ENCODE assay signal across 8 cellular contexts in genomic region chr2:28398101-28398834, GRCh38. TPM values are rescaled to one million over a fixed set of nuclear protein-coding genes. Genes with fewer than 3 reads are reported as not detected.
A peak's percentile ranks its signal among the peaks of the same experiment; 100 is the strongest.
DNase-seq lines count a peak whose midpoint lies in the region; ATAC-seq and TF ChIP-seq lines count a peak whose summit lies in the region.

No MANE protein-coding gene starts in this region.

- DNase-seq in M059J (ENCODE audit: low read depth) (peak; percentile 87), amniotic epithelial cell (ENCODE audit: low read depth) (peak; percentile 77), left ventricle myocardium superior (peak; percentile 62), stomach (peak; percentile 62)

- peak overlapping the region; percentile 72 to 97 (median 85) for H3K4me3 ChIP-seq in stomach

- H3K9me3 ChIP-seq in stomach = no peaks in the 10 kb centered on the region

- no peak for TF ChIP-seq POLR2A in stomach (IDR thresholded peaks at IDR 0.05)

- H3K27me3 ChIP-seq in stomach = no peaks in the 10 kb centered on the region

- no peak for ATAC-seq in left ventricle myocardium superior
- no peak for ATAC-seq in GM19035 (IDR thresholded peaks at IDR 0.05; ENCODE audit: unreplicated experiment)
- no peak for ATAC-seq in GM18498 (IDR thresholded peaks at IDR 0.05; ENCODE audit: unreplicated experiment)
- no peak for ATAC-seq in HG03520 (IDR thresholded peaks at IDR 0.05; ENCODE audit: unreplicated experiment)
- no peak for ATAC-seq in HG03571 (IDR thresholded peaks at IDR 0.05; ENCODE audit: unreplicated experiment)

- peaks cover 3 to 56% (median 33%) of the 10 kb centered on the region in 4 donors for H3K36me3 ChIP-seq in stomach

- peak overlapping the region; percentile 72 to 100 (median 98) for H3K27ac ChIP-seq in stomach

- no peak for TF ChIP-seq CTCF in stomach (IDR thresholded peaks at IDR 0.05)

- WGBS in stomach, 5 donors = 32 to 43% (median 41%) methylated on average over 13 of the region's 13 CpGs

- TF ChIP-seq EP300 in stomach (IDR thresholded peaks at IDR 0.05) = no peak

- intact Hi-C loops in left ventricle myocardium superior (cut with micrococcal nuclease) = no loop called here
- intact Hi-C loops in stomach (cut with DNase I; ENCODE audit: low total_unique reads) = no loop called here

- peaks cover 61 to 67% (median 63%) of the 10 kb centered on the region in 4 donors for H3K4me1 ChIP-seq in stomach

RNA-seq across cellular contexts. Expression of gene FOSL2, which starts 5.6 kb away (rescaled TPM):
- total RNA-seq in M059J (2014; rRNA removed; shearing (Covaris generic)) = 42.9 and 75.2 TPM in 2 replicates
- total RNA-seq in left ventricle myocardium superior = 45.7 TPM
- total RNA-seq in stomach = 100 to 1,000 TPM in 3 of 5 donors, 10 to 100 TPM in 2; 50.1 to 227 (median 113) TPM
- 10 to 100 TPM; 24.4 to 40.8 (median 27.6) TPM for polyA plus RNA-seq in stomach
